ENCODE assay signal across 9 cellular contexts in the genomic region with DNA sequence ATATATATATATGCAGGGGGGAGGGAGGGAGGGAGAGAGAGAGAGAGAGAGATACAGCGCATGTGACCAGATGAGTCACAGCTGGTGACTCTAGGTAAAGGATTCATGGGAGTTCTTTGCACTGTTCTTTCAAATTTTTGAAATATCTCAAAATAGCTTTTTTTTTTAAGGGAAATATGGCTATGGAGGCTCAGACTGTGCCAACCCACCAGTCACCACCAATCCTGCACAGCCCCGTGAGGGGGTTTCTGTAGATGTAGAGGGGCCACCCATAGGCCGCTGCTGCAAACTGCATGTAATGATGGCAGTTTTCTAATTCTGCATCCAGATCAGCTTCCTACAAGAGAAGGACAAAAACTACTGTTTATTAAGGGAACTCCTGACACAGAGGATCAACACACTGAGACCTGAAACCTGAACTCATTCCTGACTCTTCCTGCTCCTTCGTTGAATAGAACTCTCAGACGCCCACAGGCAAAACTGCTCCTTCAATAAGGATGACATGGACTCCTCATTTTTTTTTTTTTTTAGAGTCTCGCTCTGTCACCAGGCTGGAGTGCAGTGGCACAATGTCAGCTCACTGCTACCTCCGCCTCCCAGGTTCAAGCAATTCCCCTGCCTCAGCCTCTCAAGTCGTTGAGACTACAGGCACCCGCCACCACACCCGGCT. TPM values are rescaled to one million over a fixed set of nuclear protein-coding genes. Genes with fewer than 3 reads are reported as not detected.
DNase-seq lines count a peak whose midpoint lies in the region; ATAC-seq and TF ChIP-seq lines count a peak whose summit lies in the region.
"Had no signal": no experiment of that assay in that cellular context is flagged by ENCODE, and none has a peak within 500 bp of the region (broad histone marks: within the 10 kb centered on the region; RNA-seq: fewer than 3 reads in every experiment).

No MANE protein-coding gene starts in this region.

- peaks cover 7% of the 10 kb centered on the region for H3K4me1 Mint-ChIP-seq in activated CD8-positive, alpha-beta memory T cell treated with anti-CD3 and anti-CD28 coated beads, Interleukin-2, amount 10 ng/mL, durations not matched to agents 7 days and 5 days
- H3K4me1 Mint-ChIP-seq in activated T-cell treated with anti-CD3 and anti-CD28 coated beads, Interleukin-2, amount 50 U/mL, for 24 hours (ENCODE audit: low read depth), result peaks cover 8% of the 10 kb centered on the region

- no peaks in the 10 kb centered on the region for H3K27me3 Mint-ChIP-seq in activated CD8-positive, alpha-beta memory T cell treated with anti-CD3 and anti-CD28 coated beads, Interleukin-2, amount 10 ng/mL, durations not matched to agents 7 days and 5 days
- H3K27me3 Mint-ChIP-seq in activated T-cell treated with anti-CD3 and anti-CD28 coated beads, Interleukin-2, amount 50 U/mL, for 24 hours, result no peaks in the 10 kb centered on the region

- H2AFZ ChIP-seq in OCI-LY3 (ENCODE audit: low read depth, low read length), result no peak overlapping the region

- peak; percentile 49 for ATAC-seq in activated CD8-positive, alpha-beta memory T cell treated with anti-CD3 and anti-CD28 coated beads, Interleukin-2, amount 10 ng/mL, durations not matched to agents 7 days and 5 days
- peak; percentile 64 for ATAC-seq in stimulated activated naive CD8-positive, alpha-beta T cell treated with anti-CD3 and anti-CD28 coated beads, Interleukin-15, Interleukin-2, amounts not matched to agents 100 U/mL and 50 U/mL, for 24 hours
- ATAC-seq in left cardiac atrium, result no peak

- TF ChIP-seq CTCF in OCI-LY3 (IDR thresholded peaks at IDR 0.05; ENCODE audit: low read depth, low read length), result peak; percentile 37
- peak; percentile 6 for TF ChIP-seq CTCF in epithelial cell of esophagus (IDR thresholded peaks at IDR 0.05; ENCODE audit: insufficient read depth, low read depth, low read length, missing control alignments)

- CTCF ChIA-PET in activated CD8-positive, alpha-beta memory T cell treated with anti-CD3 and anti-CD28 coated beads, Interleukin-2, amount 10 ng/mL, durations not matched to agents 7 days and 5 days (lab: Charles Lee), result interaction anchor here (1.0 kb wide), 1 partner anchor 17 kb away, joined by 3 read pairs; a partner anchor contains a TSS

- H4K20me1 ChIP-seq in OCI-LY3 (ENCODE audit: insufficient read depth, low read length), result no peaks in the 10 kb centered on the region

- peaks cover 20% of the 10 kb centered on the region for H3K36me3 Mint-ChIP-seq in activated CD8-positive, alpha-beta memory T cell treated with anti-CD3 and anti-CD28 coated beads, Interleukin-2, amount 10 ng/mL, durations not matched to agents 7 days and 5 days
- peaks cover 83% of the 10 kb centered on the region for H3K36me3 Mint-ChIP-seq in activated T-cell treated with anti-CD3 and anti-CD28 coated beads, Interleukin-2, amount 50 U/mL, for 24 hours (ENCODE audit: low read depth)

- no peaks in the 10 kb centered on the region for H3K9me3 Mint-ChIP-seq in activated CD8-positive, alpha-beta memory T cell treated with anti-CD3 and anti-CD28 coated beads, Interleukin-2, amount 10 ng/mL, durations not matched to agents 7 days and 5 days (ENCODE audit: low read depth)
- H3K9me3 Mint-ChIP-seq in activated T-cell treated with anti-CD3 and anti-CD28 coated beads, Interleukin-2, amount 50 U/mL, for 24 hours, result no peaks in the 10 kb centered on the region

- no peak overlapping the region for H3K4me2 ChIP-seq in OCI-LY3 (ENCODE audit: low read length)

- no peaks in the 10 kb centered on the region for H3K27me3 ChIP-seq in OCI-LY3 (ENCODE audit: low read depth, low read length)

- H3K79me2 ChIP-seq in OCI-LY3 (ENCODE audit: low read length), result peaks cover 28% of the 10 kb centered on the region

- H3K27ac ChIP-seq in OCI-LY3 (ENCODE audit: low read length), result peak overlapping the region; percentile 27; the same call in 1 of the 2 replicates

- peaks cover 25% of the 10 kb centered on the region for H3K36me3 ChIP-seq in OCI-LY3 (replicated peaks; ENCODE audit: low read depth, low read length)

- no peak overlapping the region for H3K4me3 Mint-ChIP-seq in activated CD8-positive, alpha-beta memory T cell treated with anti-CD3 and anti-CD28 coated beads, Interleukin-2, amount 10 ng/mL, durations not matched to agents 7 days and 5 days
- no peak overlapping the region for H3K4me3 Mint-ChIP-seq in activated T-cell treated with anti-CD3 and anti-CD28 coated beads, Interleukin-2, amount 50 U/mL, for 24 hours

- H3K4me1 ChIP-seq in OCI-LY3 (ENCODE audit: low read length), result peaks cover 47% of the 10 kb centered on the region

- H3K4me3 ChIP-seq in OCI-LY3 (ENCODE audit: low read length), result no peak overlapping the region
- H3K4me3 ChIP-seq in epithelial cell of esophagus (ENCODE audit: low read length), result no peak overlapping the region

- no peak overlapping the region for H3K27ac Mint-ChIP-seq in activated CD8-positive, alpha-beta memory T cell treated with anti-CD3 and anti-CD28 coated beads, Interleukin-2, amount 10 ng/mL, durations not matched to agents 7 days and 5 days
- no peak overlapping the region for H3K27ac Mint-ChIP-seq in activated T-cell treated with anti-CD3 and anti-CD28 coated beads, Interleukin-2, amount 50 U/mL, for 24 hours

- DNase-seq in activated CD8-positive, alpha-beta memory T cell treated with anti-CD3 and anti-CD28 coated beads, Interleukin-2, amount 10 ng/mL, durations not matched to agents 7 days and 5 days, result no peak
- no peak for DNase-seq in activated CD8-positive, alpha-beta memory T cell treated with anti-CD3 and anti-CD28 coated beads for 24 hours
- DNase-seq in epithelial cell of esophagus (ENCODE audit: low read depth) (peak; percentile 49), left cardiac atrium (no peak), SKM-1 (lab: John Stamatoyannopoulos, UW; ENCODE audit: unreplicated experiment) (no peak)
- no peak for DNase-seq in stimulated activated naive CD8-positive, alpha-beta T cell treated with anti-CD3 and anti-CD28 coated beads, Interleukin-15, Interleukin-2, amounts not matched to agents 100 U/mL and 50 U/mL, for 24 hours
- no peak for DNase-seq in activated T-cell treated with anti-CD3 and anti-CD28 coated beads, Interleukin-2, amount 50 U/mL, for 24 hours
- DNase-seq: DMS153 had no signal

- H3K9ac ChIP-seq in OCI-LY3 (ENCODE audit: low read length), result no peak overlapping the region

- no peaks in the 10 kb centered on the region for H3K9me3 ChIP-seq in OCI-LY3 (ENCODE audit: insufficient read depth, low read length)

- intact Hi-C loops in left cardiac atrium (cut with DNase I), result loop anchor here in 1 of 2 donors (10.0 kb wide), 2 partner anchors 436 to 576 kb away; no protein-coding TSS in a partner anchor

RNA-seq across cellular contexts. Expression of a gene that starts 17.3 kb away (rescaled TPM):
- 10 to 100 TPM; 21.6 to 22.2 TPM for total RNA-seq in activated CD8-positive, alpha-beta memory T cell treated with anti-CD3 and anti-CD28 coated beads, Interleukin-2, amount 10 ng/mL, durations not matched to agents 7 days and 5 days
- total RNA-seq in left cardiac atrium, result 10 to 100 TPM in 1 of 2 donors, 1 to 10 TPM in 1; 8.6 to 11.9 TPM

RNA-seq across cellular contexts. Expression of a gene that starts 53.5 kb away (rescaled TPM):
- 10 to 100 TPM; 56.2 to 66.0 TPM for total RNA-seq in activated CD8-positive, alpha-beta memory T cell treated with anti-CD3 and anti-CD28 coated beads, Interleukin-2, amount 10 ng/mL, durations not matched to agents 7 days and 5 days
- total RNA-seq in left cardiac atrium, result 100 to 1,000 TPM in 1 of 2 donors, 10 to 100 TPM in 1; 90.8 to 122 TPM

RNA-seq across cellular contexts. Expression of a gene that starts 56.1 kb away (rescaled TPM):
- 100 to 1,000 TPM; 157 to 174 TPM for total RNA-seq in activated CD8-positive, alpha-beta memory T cell treated with anti-CD3 and anti-CD28 coated beads, Interleukin-2, amount 10 ng/mL, durations not matched to agents 7 days and 5 days
- total RNA-seq in left cardiac atrium, result 100 to 1,000 TPM; 135 to 169 TPM

Comparison
In these comparisons a context has a peak if more than half of its experiments do, and no peak if none do; other contexts are left out.
1. ATAC-seq: peak in activated CD8-positive, alpha-beta memory T cell treated with anti-CD3 and anti-CD28 coated beads, Interleukin-2, amount 10 ng/mL, durations not matched to agents 7 days and 5 days (single experiment) and stimulated activated naive CD8-positive, alpha-beta T cell treated with anti-CD3 and anti-CD28 coated beads, Interleukin-15, Interleukin-2, amounts not matched to agents 100 U/mL and 50 U/mL, for 24 hours (single experiment); none in left cardiac atrium (0 of 2).